13 cellular contexts compared by ENCODE assay signal in the genomic region with DNA sequence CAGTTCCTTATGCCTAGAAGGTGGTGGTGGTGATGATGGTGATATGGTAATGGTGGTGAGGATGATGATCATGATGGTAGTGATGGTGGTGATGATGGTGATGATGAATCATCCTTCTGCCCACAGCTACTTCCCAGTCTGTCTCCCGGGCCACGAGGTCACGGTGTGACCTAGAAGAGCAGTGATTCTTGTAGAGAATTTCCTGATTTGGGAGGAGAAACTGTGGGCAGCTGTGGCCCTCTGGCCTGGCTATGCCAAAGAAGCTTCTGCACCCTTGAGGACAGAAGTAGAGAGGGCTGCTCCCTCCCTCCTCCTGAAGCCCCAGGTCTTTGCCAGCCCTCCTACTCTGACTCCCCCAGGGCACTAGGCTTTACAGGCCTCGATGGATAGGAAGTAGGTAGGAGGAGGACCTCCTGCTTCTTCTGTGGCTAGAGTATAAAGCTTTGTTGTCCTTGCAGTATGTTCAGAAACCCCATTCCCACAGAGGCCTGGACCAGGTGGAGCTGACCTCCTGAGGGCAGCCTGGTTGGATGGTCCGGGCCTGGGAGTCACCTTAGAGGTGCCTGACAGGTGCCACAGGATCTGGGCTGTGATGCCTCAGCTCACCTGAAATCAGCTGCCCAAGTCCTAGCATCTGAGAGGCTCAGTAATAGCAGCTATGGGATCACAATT. TPM values are rescaled to one million over a fixed set of nuclear protein-coding genes. Genes with fewer than 3 reads are reported as not detected.
DNase-seq lines count a peak whose midpoint lies in the region; ATAC-seq, FAIRE-seq and TF ChIP-seq lines count a peak whose summit lies in the region.
"Had no signal": no experiment of that assay in that cellular context is flagged by ENCODE, and none has a peak within 500 bp of the region (broad histone marks: within the 10 kb centered on the region; RNA-seq: fewer than 3 reads in every experiment).

No MANE protein-coding gene starts in this region.

- H3K27ac ChIP-seq in HepG2 (ENCODE audit: extremely low read length, insufficient read depth, low read length) (no peak overlapping the region), caudate nucleus (ENCODE audit: low read depth, low read length) (no peak overlapping the region)
- H3K27ac ChIP-seq: brain microvascular endothelial cell had no signal

- peaks cover 13% of the 10 kb centered on the region for H3K4me1 Mint-ChIP-seq in CD14-positive monocyte
- peaks cover 45% of the 10 kb centered on the region for H3K4me1 Mint-ChIP-seq in activated CD4-positive, alpha-beta T cell treated with anti-CD3 and anti-CD28 coated beads, Interleukin-2, amount 10 ng/mL, durations not matched to agents 7 days and 5 days

- no peaks in the 10 kb centered on the region for H3K9me3 ChIP-seq in HepG2 (ENCODE audit: low read length)

- TF ChIP-seq CTCF in CD14-positive monocyte (IDR thresholded peaks at IDR 0.05) = no peak
- no peak for TF ChIP-seq CTCF in HepG2 (CRISPR knock-in tag; IDR thresholded peaks at IDR 0.05)

- H3K9ac ChIP-seq in HepG2 (ENCODE audit: insufficient read depth, low read depth, low read length) = no peak overlapping the region

- no peak for TF ChIP-seq POLR2A in HepG2 (IDR thresholded peaks at IDR 0.05; ENCODE audit: insufficient read depth in 1 of 2, low read depth in 2 of 2, low read length in 2 of 2)

- H3K36me3 Mint-ChIP-seq in CD14-positive monocyte = no peaks in the 10 kb centered on the region
- peaks cover 6% of the 10 kb centered on the region for H3K36me3 Mint-ChIP-seq in activated CD4-positive, alpha-beta T cell treated with anti-CD3 and anti-CD28 coated beads, Interleukin-2, amount 10 ng/mL, durations not matched to agents 7 days and 5 days (ENCODE audit: low read depth)

- peaks cover 1 to 10% of the 10 kb centered on the region in 2 experiments; a peak in 2 of 5 replicates for H3K27me3 ChIP-seq in HepG2 (ENCODE audit: control insufficient read depth in 1 of 2, insufficient read depth in 2 of 2, low read length in 2 of 2)
- H3K27me3 ChIP-seq: brain microvascular endothelial cell had no signal

- ATAC-seq in HepG2 = no peak
- ATAC-seq: Panc1 had no signal

- no peaks in the 10 kb centered on the region for H4K20me1 ChIP-seq in HepG2 (ENCODE audit: insufficient read depth, low read length)

- no peak overlapping the region for H3K4me3 Mint-ChIP-seq in CD14-positive monocyte
- H3K4me3 Mint-ChIP-seq in activated CD4-positive, alpha-beta T cell treated with anti-CD3 and anti-CD28 coated beads, Interleukin-2, amount 10 ng/mL, durations not matched to agents 7 days and 5 days = no peak overlapping the region

- in situ Hi-C loops in HepG2 (cut with HindIII; ENCODE audit: extremely low pct_ligation_motif_present, low pct_unique_long_range_greater_than_20kb) = no loop called here

- FAIRE-seq in HepG2 (lab: Jason Lieb, UNC) = no peak

- peaks cover 25% of the 10 kb centered on the region for H3K4me1 ChIP-seq in HepG2 (ENCODE audit: insufficient read depth, low read length)

- peaks cover 1 to 6% (median 4%) of the 10 kb centered on the region in 3 donors for H3K27me3 Mint-ChIP-seq in CD14-positive monocyte (ENCODE audit: low read depth in 3 of 3)
- no peaks in the 10 kb centered on the region for H3K27me3 Mint-ChIP-seq in activated CD4-positive, alpha-beta T cell treated with anti-CD3 and anti-CD28 coated beads, Interleukin-2, amount 10 ng/mL, durations not matched to agents 7 days and 5 days

- POLR2A ChIA-PET in activated CD4-positive, alpha-beta T cell treated with anti-CD3 and anti-CD28 coated beads, Interleukin-2, amount 10 ng/mL, durations not matched to agents 7 days and 5 days (lab: Charles Lee) = interaction anchor here (0.6 kb wide), 1 partner anchor 1933 kb away, joined by 4 read pairs; no protein-coding TSS in a partner anchor
- POLR2A ChIA-PET in HepG2 (lab: Yijun Ruan, JAX) = interaction anchor here (1.6 kb wide), 1 partner anchor 10 kb away, joined by 6 read pairs; no protein-coding TSS in a partner anchor

- no peak overlapping the region for H3K4me2 ChIP-seq in HepG2 (ENCODE audit: low read depth, low read length)

- intact Hi-C loops in CD14-positive monocyte (cut with micrococcal nuclease) = loop anchor here in 1 of 2 donors (10.0 kb wide), 1 partner anchor 125 kb away; no protein-coding TSS in a partner anchor
- intact Hi-C loops in HepG2 (cut with micrococcal nuclease; ENCODE audit: unreplicated experiment) = no loop called here

- no peaks in the 10 kb centered on the region for H3K79me2 ChIP-seq in HepG2 (ENCODE audit: insufficient read depth, low read length)

- H3K27ac Mint-ChIP-seq in CD14-positive monocyte = peak overlapping the region in 4 of 7 donors; percentile 1 to 51 (median 16)
- peak overlapping the region; percentile 90 for H3K27ac Mint-ChIP-seq in activated CD4-positive, alpha-beta T cell treated with anti-CD3 and anti-CD28 coated beads, Interleukin-2, amount 10 ng/mL, durations not matched to agents 7 days and 5 days

- TF ChIP-seq EP300 in HepG2 (IDR thresholded peaks at IDR 0.05; ENCODE audit: low read depth in 2 of 2, low read length in 2 of 2) (no peak), HepG2 (CRISPR knock-in tag; IDR thresholded peaks at IDR 0.05; ENCODE audit: borderline replicate concordance) (no peak)

- TF ChIP-seq RAD21 in HepG2 (CRISPR knock-in tag; IDR thresholded peaks at IDR 0.05) = no peak

- no peak overlapping the region for H2AFZ ChIP-seq in HepG2 (ENCODE audit: low read length)

- 25% methylated on average over 4 of the region's 5 CpGs for WGBS in HepG2 (ENCODE audit: low lambda C conversion rate)

- CTCF ChIA-PET in activated CD4-positive, alpha-beta T cell treated with anti-CD3 and anti-CD28 coated beads, Interleukin-2, amount 10 ng/mL, durations not matched to agents 7 days and 5 days (lab: Charles Lee) = interaction anchor here (0.9 to 2.0 kb wide), 4 partner anchors 10 to 62 kb away, joined by 3 to 9 read pairs (median 3); no protein-coding TSS in a partner anchor
- CTCF ChIA-PET in HepG2 (lab: Yijun Ruan, JAX; ENCODE audit: low intra/inter-chr PET ratio, low total read pairs) = no interaction called here

- no peak overlapping the region for H3K4me3 ChIP-seq in HepG2 (replicated peaks in 1 of 3; ENCODE audit: insufficient read depth in 1 of 3, low read depth in 2 of 3, low read length in 3 of 3)

- H3K9me3 Mint-ChIP-seq in CD14-positive monocyte = peaks cover 0 to 4% (median 0%) of the 10 kb centered on the region in 7 donors
- H3K9me3 Mint-ChIP-seq in activated CD4-positive, alpha-beta T cell treated with anti-CD3 and anti-CD28 coated beads, Interleukin-2, amount 10 ng/mL, durations not matched to agents 7 days and 5 days = peaks cover 3% of the 10 kb centered on the region

- H3K36me3 ChIP-seq in HepG2 (replicated peaks in 1 of 2; ENCODE audit: control insufficient read depth in 1 of 2, insufficient read depth in 2 of 2, low read length in 2 of 2) = no peaks in the 10 kb centered on the region
- H3K36me3 ChIP-seq: brain microvascular endothelial cell had no signal

- peak; percentile 61 for DNase-seq in CD14-positive monocyte (ENCODE audit: low spot score)
- peak; percentile 19 for DNase-seq in EH (ENCODE audit: low read depth)
- DNase-seq in activated CD4-positive, alpha-beta T cell treated with anti-CD3 and anti-CD28 coated beads, Interleukin-2, amount 10 ng/mL, durations not matched to agents 7 days and 5 days = no peak
- DNase-seq in HepG2 (ENCODE audit: low spot score) = no peak
- DNase-seq in inferior parietal cortex (ENCODE audit: extremely low spot score) = no peak
- no peak for DNase-seq in caudate nucleus (lab: John Stamatoyannopoulos, UW)
- no peak for DNase-seq in NCI-H2171 treated with DMSO at 0.1 percent for 48 hours (lab: John Stamatoyannopoulos, UW)
- DNase-seq in iPS-NIHi11 (ENCODE audit: low spot score) = no peak
- DNase-seq: brain microvascular endothelial cell, COR-L47, NCI-H2227 treated with DMSO at 0.1 percent for 48 hours, retina had no signal

- BruUV-seq in HepG2 (replicated peaks; lab: Mats Ljungman, UMichigan) = no TSS peak

TF ChIP-seq in HepG2, 621 proteins besides CTCF, POLR2A, EP300 and RAD21:
- TF ChIP-seq HDAC2 (CRISPR knock-in tag; IDR thresholded peaks at IDR 0.05) = no peak
- peak; percentile 61; the same call in 1 of the 2 replicates for TF ChIP-seq CREB1 (IDR thresholded peaks at IDR 0.05)
- no peak for TF ChIP-seq CREB1 (CRISPR knock-in tag; IDR thresholded peaks at IDR 0.05)
TF ChIP-seq in HepG2: peak in this region for 1.

RNA-seq across cellular contexts. Expression of a gene that starts 57.9 kb away (rescaled TPM):
- polyA plus RNA-seq in CD14-positive monocyte (under 1 TPM; 0.11 to 0.88 TPM), HepG2 (2011; rRNA removed) (182 and 202 TPM in 2 replicates)
- 1 to 10 TPM; 6.9 to 7.9 TPM for total RNA-seq in activated CD4-positive, alpha-beta T cell treated with anti-CD3 and anti-CD28 coated beads, Interleukin-2, amount 10 ng/mL, durations not matched to agents 7 days and 5 days
- 47.1 and 64.9 TPM in 2 replicates for total RNA-seq in HepG2 (2016; rRNA removed; fragmentation: Illumina TruSeq; extraction: Trizol)
- total RNA-seq in HepG2 (2016; cell fraction: cytosol; rRNA removed; fragmentation: Illumina TruSeq; extraction: Trizol; ENCODE audit: low read depth) = 15.6 and 21.2 TPM in 2 replicates
- total RNA-seq in HepG2 (2016; cell fraction: insoluble cytoplasmic fraction; rRNA removed; fragmentation: Illumina TruSeq; extraction: Trizol) = 45.9 and 54.8 TPM in 2 replicates
- 54.5 and 63.7 TPM in 2 replicates for total RNA-seq in HepG2 (2016; cell fraction: membrane; rRNA removed; fragmentation: Illumina TruSeq; extraction: Trizol)
- 54.3 and 61.3 TPM in 2 replicates for total RNA-seq in HepG2 (2016; cell fraction: nucleus; rRNA removed; fragmentation: Illumina TruSeq; extraction: Trizol)
- 62.2 and 87.1 TPM in 2 replicates for polyA plus RNA-seq in HepG2 (2011; cell fraction: cytosol; rRNA removed)
- 133 and 141 TPM in 2 replicates for polyA plus RNA-seq in HepG2 (2011; cell fraction: nucleus; rRNA removed)
- polyA plus RNA-seq in HepG2 (2012) = 97.8 and 103 TPM in 2 replicates
- polyA plus RNA-seq in HepG2 (2016; cell fraction: cytosol; fragmentation: Illumina TruSeq; extraction: Trizol; ENCODE audit: low read depth) = 15.2 and 19.3 TPM in 2 replicates
- polyA plus RNA-seq in HepG2 (2016; cell fraction: insoluble cytoplasmic fraction; fragmentation: Illumina TruSeq; extraction: Trizol; ENCODE audit: low read depth) = 72.5 and 91.0 TPM in 2 replicates
- polyA plus RNA-seq in HepG2 (2016; cell fraction: membrane; fragmentation: Illumina TruSeq; extraction: Trizol; ENCODE audit: low read depth) = 64.7 and 77.7 TPM in 2 replicates
- 74.5 and 82.8 TPM in 2 replicates for polyA plus RNA-seq in HepG2 (2016; cell fraction: nucleus; fragmentation: Illumina TruSeq; extraction: Trizol; ENCODE audit: insufficient read depth, low read depth)
- 156 and 217 TPM in 2 replicates for polyA minus RNA-seq in HepG2 (2011; rRNA and poly(A)+ RNA removed; ENCODE audit: low replicate concordance)
- 122 and 129 TPM in 2 replicates for polyA minus RNA-seq in HepG2 (2011; cell fraction: cytosol; rRNA and poly(A)+ RNA removed)
- polyA minus RNA-seq in HepG2 (2011; cell fraction: nucleus; rRNA and poly(A)+ RNA removed) = 185 and 262 TPM in 2 replicates

Comparison
In these comparisons a context has a peak if more than half of its experiments do, and no peak if none do; other contexts are left out.
1. DNase-seq: peak in CD14-positive monocyte (single experiment) and EH (single experiment); none in activated CD4-positive, alpha-beta T cell treated with anti-CD3 and anti-CD28 coated beads, Interleukin-2, amount 10 ng/mL, durations not matched to agents 7 days and 5 days (single experiment), HepG2 (single experiment), inferior parietal cortex (single experiment), caudate nucleus (0 of 61), NCI-H2171 treated with DMSO at 0.1 percent for 48 hours (single experiment) and iPS-NIHi11 (single experiment).